ENCODE assay signal across 12 cellular contexts in the genomic region with DNA sequence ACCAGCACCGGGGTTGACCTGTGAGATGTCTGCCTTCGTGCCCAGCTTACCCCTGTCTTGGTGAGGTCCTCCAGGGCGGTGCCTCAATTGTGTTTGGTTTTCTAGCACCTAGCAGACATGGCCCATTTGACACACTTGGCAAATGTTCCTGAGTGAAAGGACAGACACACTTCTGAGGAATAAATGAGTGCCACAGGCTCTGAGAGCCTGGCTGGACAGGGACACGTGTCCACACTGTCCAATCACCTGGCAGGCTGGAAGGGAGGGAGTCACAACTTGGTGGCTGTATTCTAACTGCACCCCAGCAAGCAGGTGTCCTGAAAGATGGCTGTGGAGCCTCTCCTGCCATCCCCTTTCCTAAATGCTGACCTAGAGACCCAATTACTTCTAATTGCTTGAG. TPM values are rescaled to one million over a fixed set of nuclear protein-coding genes. Genes with fewer than 3 reads are reported as not detected.
A peak's percentile ranks its signal among the peaks of the same experiment; 100 is the strongest.
DNase-seq lines count a peak whose midpoint lies in the region; ATAC-seq and TF ChIP-seq lines count a peak whose summit lies in the region.
"Had no signal": no experiment of that assay in that cellular context is flagged by ENCODE, and none has a peak within 500 bp of the region (broad histone marks: within the 10 kb centered on the region; RNA-seq: fewer than 3 reads in every experiment).

No MANE protein-coding gene starts in this region.

- intact Hi-C loops in activated naive CD4-positive, alpha-beta T cell treated with anti-CD3 and anti-CD28 coated beads for 36 hours (cut with micrococcal nuclease) = no loop called here
- intact Hi-C loops in activated B cell treated with CpG ODN at 0.5 μM for 24 hours (cut with micrococcal nuclease) (no loop called here), lower lobe of right lung (cut with DNase I) (no loop called here)

- no peak for TF ChIP-seq EP300 in suprapubic skin (IDR thresholded peaks at IDR 0.05)

- no peak for DNase-seq in activated naive CD4-positive, alpha-beta T cell treated with anti-CD3 and anti-CD28 coated beads for 36 hours
- no peak for DNase-seq in activated naive CD4-positive, alpha-beta T cell treated with anti-CD3 and anti-CD28 coated beads, Interleukin-2, amount 50 U/mL, for 16 hours
- DNase-seq in activated B cell treated with CpG ODN at 0.5 μM for 24 hours (no peak), lower lobe of right lung (no peak), suprapubic skin (ENCODE audit: low spot score in 2 of 2) (no peak), anterior cingulate cortex (lab: John Stamatoyannopoulos, UW) (no peak), NCI-H2196 treated with DMSO at 0.1 percent for 48 hours (lab: John Stamatoyannopoulos, UW; ENCODE audit: unreplicated experiment) (no peak)
- no peak for DNase-seq in stimulated activated CD4-positive, alpha-beta T cell treated with anti-CD3 and anti-CD28 coated beads, Interleukin-2, amount 100 ng/mL, for 48 hours
- DNase-seq: DND-41, glutamatergic neuron, MG63, nucleus accumbens had no signal

- no peaks in the 10 kb centered on the region for H3K9me3 Mint-ChIP-seq in activated naive CD4-positive, alpha-beta T cell treated with anti-CD3 and anti-CD28 coated beads for 36 hours
- H3K9me3 Mint-ChIP-seq in activated B cell treated with CpG ODN at 0.5 μM for 24 hours = no peaks in the 10 kb centered on the region

- WGBS in suprapubic skin = 100% methylated on average over 4 of the region's 4 CpGs

- CTCF ChIA-PET in activated naive CD4-positive, alpha-beta T cell treated with anti-CD3 and anti-CD28 coated beads for 36 hours (lab: Charles Lee) = interaction anchor here (1.9 to 3.5 kb wide), 2 partner anchors 8 to 32 kb away, joined by 5 to 28 read pairs; a partner anchor contains a TSS
- CTCF ChIA-PET in activated B cell treated with CpG ODN at 0.5 μM for 24 hours (lab: Charles Lee) = interaction anchor here (1.2 to 2.8 kb wide), 3 partner anchors 14 to 32 kb away, joined by 4 to 18 read pairs (median 8); no protein-coding TSS in a partner anchor

- no peaks in the 10 kb centered on the region for H3K36me3 ChIP-seq in lower lobe of right lung
- H3K36me3 ChIP-seq in suprapubic skin = no peaks in the 10 kb centered on the region

- ATAC-seq in activated B cell treated with CpG ODN at 0.5 μM for 24 hours (ENCODE audit: low read depth) (no peak), lower lobe of right lung (no peak)

- H3K4me1 ChIP-seq in lower lobe of right lung = peaks cover 90% of the 10 kb centered on the region
- peaks cover 90% of the 10 kb centered on the region for H3K4me1 ChIP-seq in suprapubic skin

- TF ChIP-seq POLR2A in suprapubic skin (IDR thresholded peaks at IDR 0.05) = no peak

- POLR2A ChIA-PET in activated B cell treated with CpG ODN at 0.5 μM for 24 hours (lab: Charles Lee) = interaction anchor here (0.7 to 12.5 kb wide), 5 partner anchors 5 to 81 kb away, joined by 4 to 436 read pairs (median 41); a partner anchor contains a TSS

- H3K9me3 ChIP-seq in lower lobe of right lung (no peaks in the 10 kb centered on the region), suprapubic skin (no peaks in the 10 kb centered on the region)
- H3K9me3 ChIP-seq: MG63 had no signal

- H3K27ac Mint-ChIP-seq in activated naive CD4-positive, alpha-beta T cell treated with anti-CD3 and anti-CD28 coated beads for 36 hours = peak overlapping the region; percentile 91
- peak overlapping the region; percentile 100 for H3K27ac Mint-ChIP-seq in activated B cell treated with CpG ODN at 0.5 μM for 24 hours

- H3K27me3 ChIP-seq in lower lobe of right lung (ENCODE audit: low read depth) = no peaks in the 10 kb centered on the region
- no peaks in the 10 kb centered on the region for H3K27me3 ChIP-seq in suprapubic skin
- H3K27me3 ChIP-seq: MG63 had no signal

- H3K27ac ChIP-seq in lower lobe of right lung (peak overlapping the region; percentile 88), suprapubic skin (peak overlapping the region; percentile 62)

- TF ChIP-seq CTCF in activated B cell treated with CpG ODN at 0.5 μM for 24 hours (IDR thresholded peaks at IDR 0.05) = no peak
- TF ChIP-seq CTCF in lower lobe of right lung (IDR thresholded peaks at IDR 0.05) = no peak
- TF ChIP-seq CTCF in suprapubic skin (IDR thresholded peaks at IDR 0.05) = no peak

- H3K4me3 Mint-ChIP-seq in activated naive CD4-positive, alpha-beta T cell treated with anti-CD3 and anti-CD28 coated beads for 36 hours = no peak overlapping the region
- H3K4me3 Mint-ChIP-seq in activated B cell treated with CpG ODN at 0.5 μM for 24 hours = peak overlapping the region; percentile 32

- peaks cover 61% of the 10 kb centered on the region for H3K36me3 Mint-ChIP-seq in activated naive CD4-positive, alpha-beta T cell treated with anti-CD3 and anti-CD28 coated beads for 36 hours (ENCODE audit: low read depth)
- H3K36me3 Mint-ChIP-seq in activated B cell treated with CpG ODN at 0.5 μM for 24 hours (ENCODE audit: low read depth) = peaks cover 51% of the 10 kb centered on the region

- H3K4me3 ChIP-seq in lower lobe of right lung (no peak overlapping the region), suprapubic skin (no peak overlapping the region)
- H3K4me3 ChIP-seq: MG63 had no signal

- peaks cover 87% of the 10 kb centered on the region for H3K4me1 Mint-ChIP-seq in activated naive CD4-positive, alpha-beta T cell treated with anti-CD3 and anti-CD28 coated beads for 36 hours (ENCODE audit: low read depth)
- H3K4me1 Mint-ChIP-seq in activated B cell treated with CpG ODN at 0.5 μM for 24 hours = peaks cover 92% of the 10 kb centered on the region

- H3K27me3 Mint-ChIP-seq in activated naive CD4-positive, alpha-beta T cell treated with anti-CD3 and anti-CD28 coated beads for 36 hours (ENCODE audit: low read depth) = no peaks in the 10 kb centered on the region
- no peaks in the 10 kb centered on the region for H3K27me3 Mint-ChIP-seq in activated B cell treated with CpG ODN at 0.5 μM for 24 hours

RNA-seq across cellular contexts. Expression of a gene that starts 7.4 kb away (rescaled TPM):
- 10 to 100 TPM; 45.5 to 52.0 TPM for total RNA-seq in activated naive CD4-positive, alpha-beta T cell treated with anti-CD3 and anti-CD28 coated beads for 36 hours
- total RNA-seq in activated B cell treated with CpG ODN at 0.5 μM for 24 hours (81.2 and 88.6 TPM in 2 replicates), lower lobe of right lung (9.3 TPM), suprapubic skin (10 to 100 TPM in 3 of 4 donors, 1 to 10 TPM in 1; 9.6 to 14.4 (median 11.9) TPM)

RNA-seq across cellular contexts. Expression of a gene that starts 47.5 kb away (rescaled TPM):
- total RNA-seq in activated naive CD4-positive, alpha-beta T cell treated with anti-CD3 and anti-CD28 coated beads for 36 hours = under 1 TPM in 1 of 2 experiments, not detected in 1; 0.12 TPM
- total RNA-seq in activated B cell treated with CpG ODN at 0.5 μM for 24 hours (0.27 and 0.39 TPM in 2 replicates), lower lobe of right lung (not detected), suprapubic skin (not detected)
